Comparison of ENCODE assay signal across 8 cellular contexts in the genomic region with DNA sequence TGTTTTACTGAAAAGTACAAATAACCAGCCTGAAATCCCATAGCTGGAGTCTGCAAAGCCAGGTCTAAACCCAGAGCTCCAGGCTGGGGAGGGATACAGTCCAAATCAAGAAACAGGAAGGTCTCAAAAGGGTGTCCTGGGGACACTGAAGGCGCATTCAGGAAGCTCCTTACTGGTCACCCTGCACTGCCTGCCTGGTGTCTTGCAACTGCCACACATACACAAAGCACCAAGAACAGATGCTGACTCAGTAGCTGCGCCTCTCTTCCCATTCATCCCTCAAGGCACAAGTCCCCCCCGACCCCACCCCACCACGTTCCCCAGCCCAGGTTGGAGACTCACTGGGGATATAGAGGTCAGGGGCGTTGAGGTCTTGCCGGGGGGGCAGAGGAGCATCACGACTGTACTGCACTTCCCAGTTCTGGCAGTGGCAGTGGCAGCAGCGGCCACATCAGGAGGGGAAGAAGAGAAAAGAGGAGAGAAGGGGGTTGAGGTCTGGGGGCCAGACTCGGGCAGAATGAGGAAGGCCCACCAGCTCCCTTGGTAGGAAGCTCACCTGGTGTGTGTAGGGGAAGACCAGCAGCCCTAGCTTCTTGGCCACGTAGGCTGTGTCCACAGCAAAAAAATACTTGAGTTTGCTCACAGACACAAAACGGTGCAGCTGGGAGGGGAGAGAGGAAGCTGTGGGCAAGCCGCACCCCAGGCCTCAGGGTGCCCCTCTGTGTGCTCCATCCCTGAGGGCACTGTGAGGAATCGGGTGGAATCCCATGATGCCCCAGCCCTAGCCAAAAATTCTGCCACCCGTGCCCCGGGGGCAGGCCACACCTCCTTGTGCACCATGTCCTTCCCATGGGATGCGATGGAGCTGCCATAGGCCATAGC. TPM values are rescaled to one million over a fixed set of nuclear protein-coding genes. Genes with fewer than 3 reads are reported as not detected.
DNase-seq lines count a peak whose midpoint lies in the region; ATAC-seq and TF ChIP-seq lines count a peak whose summit lies in the region.

No MANE protein-coding gene starts in this region.

- CTCF ChIA-PET in activated naive CD4-positive, alpha-beta T cell treated with anti-CD3 and anti-CD28 coated beads for 36 hours (lab: Charles Lee), result interaction anchor here (0.6 to 2.4 kb wide), 4 partner anchors 25 to 65 kb away, joined by 3 to 10 read pairs (median 4); no protein-coding TSS in a partner anchor

- H3K36me3 Mint-ChIP-seq in activated naive CD4-positive, alpha-beta T cell treated with anti-CD3 and anti-CD28 coated beads for 36 hours (ENCODE audit: low read depth), result no peaks in the 10 kb centered on the region
- no peaks in the 10 kb centered on the region for H3K36me3 Mint-ChIP-seq in activated naive CD8-positive, alpha-beta T cell treated with anti-CD3 and anti-CD28 coated beads, Interleukin-2, amount 10 ng/mL, durations not matched to agents 7 days and 5 days

- intact Hi-C loops in activated naive CD4-positive, alpha-beta T cell treated with anti-CD3 and anti-CD28 coated beads for 36 hours (cut with micrococcal nuclease), result loop anchor here (2.0 kb wide), 1 partner anchor 193 kb away; a partner anchor contains a TSS
- intact Hi-C loops in right lobe of liver (cut with DNase I), result loop anchor here (10.0 kb wide), 1 partner anchor 63 kb away; no protein-coding TSS in a partner anchor
- intact Hi-C loops in left colon (cut with DNase I, micrococcal nuclease), result no loop called here

- H3K4me3 ChIP-seq in right lobe of liver, result peak overlapping the region; percentile 69 to 97 (median 75)
- H3K4me3 ChIP-seq in upper lobe of left lung, result peak overlapping the region; percentile 65 to 94 (median 77)

- H3K27ac ChIP-seq in right lobe of liver (peak overlapping the region in 1 of 3 donors; percentile 94), upper lobe of left lung (peak overlapping the region in 2 of 4 donors; percentile 93 to 94)

- no peaks in the 10 kb centered on the region for H3K27me3 ChIP-seq in right lobe of liver
- H3K27me3 ChIP-seq in upper lobe of left lung, result peaks cover 0 to 10% (median 7%) of the 10 kb centered on the region in 4 donors

- ATAC-seq in activated naive CD8-positive, alpha-beta T cell treated with anti-CD3 and anti-CD28 coated beads, Interleukin-2, amount 10 ng/mL, durations not matched to agents 7 days and 5 days (ENCODE audit: low read depth), result no peak
- ATAC-seq in right lobe of liver (no peak), upper lobe of left lung (ENCODE audit: low FRiP score in 2 of 2) (no peak), left colon (no peak), GM21390 (IDR thresholded peaks at IDR 0.05; ENCODE audit: unreplicated experiment) (no peak)
- no peak for ATAC-seq in activated CD4-positive, CD25-positive, alpha-beta regulatory T cell treated with anti-CD3 and anti-CD28 coated beads, Interleukin-2, amount 50 U/mL, for 24 hours

- no peaks in the 10 kb centered on the region for H3K9me3 Mint-ChIP-seq in activated naive CD4-positive, alpha-beta T cell treated with anti-CD3 and anti-CD28 coated beads for 36 hours
- no peaks in the 10 kb centered on the region for H3K9me3 Mint-ChIP-seq in activated naive CD8-positive, alpha-beta T cell treated with anti-CD3 and anti-CD28 coated beads, Interleukin-2, amount 10 ng/mL, durations not matched to agents 7 days and 5 days

- no peak for DNase-seq in activated naive CD4-positive, alpha-beta T cell treated with anti-CD3 and anti-CD28 coated beads for 36 hours
- DNase-seq in activated naive CD4-positive, alpha-beta T cell treated with anti-CD3 and anti-CD28 coated beads, Interleukin-2, amount 50 U/mL, for 16 hours, result no peak
- DNase-seq in activated naive CD8-positive, alpha-beta T cell treated with anti-CD3 and anti-CD28 coated beads, Interleukin-2, amount 10 ng/mL, durations not matched to agents 7 days and 5 days, result no peak
- DNase-seq in right lobe of liver (no peak), upper lobe of left lung (no peak), left colon (no peak)

- H3K4me3 Mint-ChIP-seq in activated naive CD4-positive, alpha-beta T cell treated with anti-CD3 and anti-CD28 coated beads for 36 hours, result peak overlapping the region; percentile 81
- H3K4me3 Mint-ChIP-seq in activated naive CD8-positive, alpha-beta T cell treated with anti-CD3 and anti-CD28 coated beads, Interleukin-2, amount 10 ng/mL, durations not matched to agents 7 days and 5 days, result peak overlapping the region; percentile 93

- TF ChIP-seq CTCF in right lobe of liver (IDR thresholded peaks at IDR 0.05) (no peak), upper lobe of left lung (IDR thresholded peaks at IDR 0.05) (no peak)

- no peak overlapping the region for H3K27ac Mint-ChIP-seq in activated naive CD4-positive, alpha-beta T cell treated with anti-CD3 and anti-CD28 coated beads for 36 hours
- peak overlapping the region; percentile 65 for H3K27ac Mint-ChIP-seq in activated naive CD8-positive, alpha-beta T cell treated with anti-CD3 and anti-CD28 coated beads, Interleukin-2, amount 10 ng/mL, durations not matched to agents 7 days and 5 days

- WGBS in right lobe of liver (ENCODE audit: insufficient coverage, low coverage, low lambda C conversion rate, missing lambda C conversion rate), result 52% methylated on average over 5 of the region's 16 CpGs
- 64 to 67% methylated on average over 8 to 16 of the region's 16 CpGs for WGBS in upper lobe of left lung, 2 donors

- no peak for TF ChIP-seq EP300 in upper lobe of left lung (IDR thresholded peaks at IDR 0.05)

- H3K36me3 ChIP-seq in right lobe of liver, result no peaks in the 10 kb centered on the region
- H3K36me3 ChIP-seq in upper lobe of left lung, result peaks cover 0 to 26% (median 9%) of the 10 kb centered on the region in 4 donors

- H3K4me1 Mint-ChIP-seq in activated naive CD4-positive, alpha-beta T cell treated with anti-CD3 and anti-CD28 coated beads for 36 hours (ENCODE audit: low read depth), result peaks cover 39% of the 10 kb centered on the region
- H3K4me1 Mint-ChIP-seq in activated naive CD8-positive, alpha-beta T cell treated with anti-CD3 and anti-CD28 coated beads, Interleukin-2, amount 10 ng/mL, durations not matched to agents 7 days and 5 days, result peaks cover 29% of the 10 kb centered on the region

- H3K4me1 ChIP-seq in right lobe of liver, result peaks cover 0 to 17% (median 7%) of the 10 kb centered on the region in 4 donors
- peaks cover 26 to 49% (median 31%) of the 10 kb centered on the region in 4 donors for H3K4me1 ChIP-seq in upper lobe of left lung

- POLR2A ChIA-PET in activated naive CD8-positive, alpha-beta T cell treated with anti-CD3 and anti-CD28 coated beads, Interleukin-2, amount 10 ng/mL, durations not matched to agents 7 days and 5 days (lab: Charles Lee), result interaction anchor here (0.9 to 2.1 kb wide), 5 partner anchors 19 to 85 kb away, joined by 3 to 14 read pairs (median 3); a partner anchor contains a TSS

- H3K27me3 Mint-ChIP-seq in activated naive CD4-positive, alpha-beta T cell treated with anti-CD3 and anti-CD28 coated beads for 36 hours (ENCODE audit: low read depth), result peaks cover 6% of the 10 kb centered on the region
- peaks cover 17% of the 10 kb centered on the region for H3K27me3 Mint-ChIP-seq in activated naive CD8-positive, alpha-beta T cell treated with anti-CD3 and anti-CD28 coated beads, Interleukin-2, amount 10 ng/mL, durations not matched to agents 7 days and 5 days

- H3K9me3 ChIP-seq in right lobe of liver (no peaks in the 10 kb centered on the region), upper lobe of left lung (no peaks in the 10 kb centered on the region)

- TF ChIP-seq POLR2A in right lobe of liver (IDR thresholded peaks at IDR 0.05), result no peak
- no peak for TF ChIP-seq POLR2A in upper lobe of left lung (IDR thresholded peaks at IDR 0.05)

RNA-seq across cellular contexts. Expression of a gene that starts 1.4 kb away (rescaled TPM):
- total RNA-seq in activated naive CD4-positive, alpha-beta T cell treated with anti-CD3 and anti-CD28 coated beads for 36 hours, result 10 to 100 TPM; 45.9 to 49.7 TPM
- total RNA-seq in activated naive CD8-positive, alpha-beta T cell treated with anti-CD3 and anti-CD28 coated beads, Interleukin-2, amount 10 ng/mL, durations not matched to agents 7 days and 5 days, result 10 to 100 TPM; 44.5 to 45.5 TPM
- total RNA-seq in right lobe of liver (100 to 1,000 TPM in 3 of 6 experiments, 10 to 100 TPM in 3; 75.0 to 170 (median 97.9) TPM), upper lobe of left lung (100 to 1,000 TPM in 1 of 6 donors, 10 to 100 TPM in 5; 25.1 to 107 (median 68.2) TPM), left colon (100 to 1,000 TPM in 1 of 2 donors, 10 to 100 TPM in 1; 87.8 to 101 TPM)

RNA-seq across cellular contexts. Expression of a gene that starts 4.2 kb away (rescaled TPM):
- not detected for total RNA-seq in activated naive CD4-positive, alpha-beta T cell treated with anti-CD3 and anti-CD28 coated beads for 36 hours
- total RNA-seq in activated naive CD8-positive, alpha-beta T cell treated with anti-CD3 and anti-CD28 coated beads, Interleukin-2, amount 10 ng/mL, durations not matched to agents 7 days and 5 days, result not detected
- under 1 TPM in 4 of 6 experiments, not detected in 2; 0.13 to 0.86 (median 0.45) TPM for total RNA-seq in right lobe of liver
- 1 to 10 TPM in 1 of 6 donors, under 1 TPM in 1, not detected in 4; 0.29 to 1.9 TPM for total RNA-seq in upper lobe of left lung
- under 1 TPM; 0.14 to 0.18 TPM for total RNA-seq in left colon

RNA-seq across cellular contexts. Expression of a gene that starts 9.5 kb away (rescaled TPM):
- total RNA-seq in activated naive CD4-positive, alpha-beta T cell treated with anti-CD3 and anti-CD28 coated beads for 36 hours, result 1 to 10 TPM; 1.2 to 1.6 TPM
- 1 to 10 TPM; 2.1 to 2.7 TPM for total RNA-seq in activated naive CD8-positive, alpha-beta T cell treated with anti-CD3 and anti-CD28 coated beads, Interleukin-2, amount 10 ng/mL, durations not matched to agents 7 days and 5 days
- total RNA-seq in right lobe of liver, result under 1 TPM in 2 of 6 experiments, not detected in 4; 0.26 to 0.51 TPM
- 1 to 10 TPM in 4 of 6 donors, not detected in 2; 1.4 to 2.0 (median 1.6) TPM for total RNA-seq in upper lobe of left lung
- 1 to 10 TPM; 1.1 to 1.2 TPM for total RNA-seq in left colon

RNA-seq across cellular contexts. Expression of a gene that starts 19.1 kb away (rescaled TPM):
- total RNA-seq in activated naive CD4-positive, alpha-beta T cell treated with anti-CD3 and anti-CD28 coated beads for 36 hours, result 100 to 1,000 TPM; 112 to 115 TPM
- total RNA-seq in activated naive CD8-positive, alpha-beta T cell treated with anti-CD3 and anti-CD28 coated beads, Interleukin-2, amount 10 ng/mL, durations not matched to agents 7 days and 5 days, result 100 to 1,000 TPM; 136 to 145 TPM
- total RNA-seq in right lobe of liver, result 10 to 100 TPM; 52.3 to 69.0 (median 59.6) TPM
- total RNA-seq in upper lobe of left lung, result 100 to 1,000 TPM in 5 of 6 donors, 10 to 100 TPM in 1; 34.6 to 173 (median 122) TPM
- 100 to 1,000 TPM; 208 to 210 TPM for total RNA-seq in left colon

RNA-seq across cellular contexts. Expression of a gene that starts 29.3 kb away (rescaled TPM):
- total RNA-seq in activated naive CD4-positive, alpha-beta T cell treated with anti-CD3 and anti-CD28 coated beads for 36 hours, result under 1 TPM; 0.15 to 0.26 TPM
- total RNA-seq in activated naive CD8-positive, alpha-beta T cell treated with anti-CD3 and anti-CD28 coated beads, Interleukin-2, amount 10 ng/mL, durations not matched to agents 7 days and 5 days, result 10 to 100 TPM; 80.3 to 85.5 TPM
- total RNA-seq in right lobe of liver, result 1 to 10 TPM in 3 of 6 experiments, under 1 TPM in 3; 0.37 to 3.2 (median 0.94) TPM
- 10 to 100 TPM in 2 of 6 donors, 1 to 10 TPM in 3, under 1 TPM in 1; 0.59 to 85.6 (median 6.5) TPM for total RNA-seq in upper lobe of left lung
- 10 to 100 TPM in 1 of 2 donors, 1 to 10 TPM in 1; 4.5 to 13.7 TPM for total RNA-seq in left colon

Comparison
In these comparisons a context has a peak if more than half of its experiments do, and no peak if none do; other contexts are left out.
1. intact Hi-C loops: an anchor here in activated naive CD4-positive, alpha-beta T cell treated with anti-CD3 and anti-CD28 coated beads for 36 hours (2.0 kb wide) and right lobe of liver (10.0 kb wide); none called in left colon.